13 cellular contexts compared by ENCODE assay signal in genomic region chr2:134122610-134123009, GRCh38.
DNase-seq lines count a peak whose midpoint lies in the region; ATAC-seq and TF ChIP-seq lines count a peak whose summit lies in the region.
"Had no signal": no experiment of that assay in that cellular context is flagged by ENCODE, and none has a peak within 500 bp of the region (broad histone marks: within the 10 kb centered on the region; RNA-seq: fewer than 3 reads in every experiment).

No MANE protein-coding gene starts in this region.

- H3K36me3 Mint-ChIP-seq in activated T-cell treated with anti-CD3 and anti-CD28 coated beads, Interleukin-2, amount 50 U/mL, for 4 hours (ENCODE audit: insufficient read depth) = no peaks in the 10 kb centered on the region
- no peaks in the 10 kb centered on the region for H3K36me3 Mint-ChIP-seq in mesothelial cell of epicardium

- H3K9me3 Mint-ChIP-seq in activated T-cell treated with anti-CD3 and anti-CD28 coated beads, Interleukin-2, amount 50 U/mL, for 4 hours = no peaks in the 10 kb centered on the region
- H3K9me3 Mint-ChIP-seq in mesothelial cell of epicardium = no peaks in the 10 kb centered on the region

- no peak overlapping the region for H3K9ac ChIP-seq in HUES64 (ENCODE audit: low read depth, low read length)

- TF ChIP-seq CTCF in mesothelial cell of epicardium (IDR thresholded peaks at IDR 0.05; ENCODE audit: unreplicated experiment) (no peak), BE2C (IDR thresholded peaks at IDR 0.05; ENCODE audit: low read depth, low read length) (no peak)

- peaks cover 74% of the 10 kb centered on the region for H3K4me1 Mint-ChIP-seq in activated T-cell treated with anti-CD3 and anti-CD28 coated beads, Interleukin-2, amount 50 U/mL, for 4 hours (ENCODE audit: low read depth)
- H3K4me1 Mint-ChIP-seq in mesothelial cell of epicardium = peaks cover 29% of the 10 kb centered on the region

- peak overlapping the region; percentile 66 for H3K27ac Mint-ChIP-seq in mesothelial cell of epicardium

- H3K4me3 Mint-ChIP-seq in activated T-cell treated with anti-CD3 and anti-CD28 coated beads, Interleukin-2, amount 50 U/mL, for 4 hours = peak overlapping the region; percentile 84
- peak overlapping the region; percentile 74 for H3K4me3 Mint-ChIP-seq in mesothelial cell of epicardium

- H3K27me3 Mint-ChIP-seq in activated T-cell treated with anti-CD3 and anti-CD28 coated beads, Interleukin-2, amount 50 U/mL, for 4 hours (ENCODE audit: low read depth) = no peaks in the 10 kb centered on the region
- no peaks in the 10 kb centered on the region for H3K27me3 Mint-ChIP-seq in mesothelial cell of epicardium (ENCODE audit: low read depth)

- DNase-seq in NCI-H146 (lab: John Stamatoyannopoulos, UW) = peak; percentile 25
- no peak for DNase-seq in NCI-H146 treated with DMSO at 0.1 percent for 48 hours (lab: John Stamatoyannopoulos, UW; ENCODE audit: unreplicated experiment)
- no peak for DNase-seq in activated T-cell treated with anti-CD3 and anti-CD28 coated beads, Interleukin-2, amount 50 U/mL, for 4 hours
- DNase-seq in mesothelial cell of epicardium (ENCODE audit: low spot score in 2 of 2, unreplicated experiment in 2 of 2) = no peak
- no peak for DNase-seq in NCI-H1105 (lab: John Stamatoyannopoulos, UW)
- no peak for DNase-seq in BE2C
- DNase-seq: amygdala, KBM-7, ovary had no signal

- WGBS in HUES64 = 59% methylated on average over 3 of the region's 3 CpGs

- H3K27me3 ChIP-seq in HUES64 (ENCODE audit: insufficient read depth, low read length) (peaks cover 9% of the 10 kb centered on the region), BE2C (no peaks in the 10 kb centered on the region)
- H3K27me3 ChIP-seq: gastroesophageal sphincter, ovary had no signal

- no peaks in the 10 kb centered on the region for H3K36me3 ChIP-seq in HUES64 (ENCODE audit: insufficient read depth, low read length)
- H3K36me3 ChIP-seq in BE2C = no peaks in the 10 kb centered on the region
- H3K36me3 ChIP-seq: gastroesophageal sphincter, ovary had no signal

- H3K4me3 ChIP-seq in HUES64 (ENCODE audit: low read length) = 0 out of 2 replicates have a peak overlapping the region, but pooled peaks have one; percentile 2
- H3K4me3 ChIP-seq in BE2C (ENCODE audit: low read depth, low read length) = no peak overlapping the region
- H3K4me3 ChIP-seq: gastroesophageal sphincter, ovary, SK-N-MC had no signal

- no peak overlapping the region for H3K27ac ChIP-seq in HUES64 (ENCODE audit: low read depth, low read length)
- H3K27ac ChIP-seq: gastroesophageal sphincter, ovary, SK-N-MC had no signal

- H3K9me3 ChIP-seq in HUES64 (ENCODE audit: insufficient read depth, low read depth, low read length) = no peaks in the 10 kb centered on the region
- no peaks in the 10 kb centered on the region for H3K9me3 ChIP-seq in BE2C
- H3K9me3 ChIP-seq: gastroesophageal sphincter, ovary had no signal

- ATAC-seq in activated T-cell treated with anti-CD3 and anti-CD28 coated beads, Interleukin-2, amount 50 U/mL, for 4 hours = no peak
- no peak for ATAC-seq in HG03354 (IDR thresholded peaks at IDR 0.05; ENCODE audit: poor library complexity, severe bottlenecking, unreplicated experiment)
- ATAC-seq: gastroesophageal sphincter had no signal

- H3K4me1 ChIP-seq in HUES64 (ENCODE audit: insufficient read depth, low read length) (peaks cover 53% of the 10 kb centered on the region), BE2C (peaks cover 9% of the 10 kb centered on the region; the same call in 1 of the 2 replicates)
